In genomic region chr19:39540333-39540673, GRCh38 we compare ENCODE assay signal across 8 cellular contexts. TPM values are rescaled to one million over a fixed set of nuclear protein-coding genes. Genes with fewer than 3 reads are reported as not detected.
DNase-seq lines count a peak whose midpoint lies in the region; TF ChIP-seq lines count a peak whose summit lies in the region.

No MANE protein-coding gene starts in this region.

- H3K27ac ChIP-seq in colonic mucosa (peak overlapping the region; percentile 96), neural progenitor cell (no peak overlapping the region)

- H3K9me3 ChIP-seq in MG63 (no peaks in the 10 kb centered on the region), colonic mucosa (no peaks in the 10 kb centered on the region), neural progenitor cell (ENCODE audit: low read depth) (no peaks in the 10 kb centered on the region)

- peaks cover 25% of the 10 kb centered on the region for H3K4me1 Mint-ChIP-seq in CD14-positive monocyte
- peaks cover 35% of the 10 kb centered on the region for H3K4me1 Mint-ChIP-seq in neural progenitor cell

- peak; percentile 31 for TF ChIP-seq CTCF in CD14-positive monocyte (IDR thresholded peaks at IDR 0.05)
- TF ChIP-seq CTCF in colonic mucosa (IDR thresholded peaks at IDR 0.05): no peak
- TF ChIP-seq CTCF in neural progenitor cell (IDR thresholded peaks at IDR 0.05): no peak
- no peak for TF ChIP-seq CTCF in GM13977 (IDR thresholded peaks at IDR 0.05; ENCODE audit: extremely low read depth, insufficient read depth, missing control alignments)

- H3K27me3 Mint-ChIP-seq in CD14-positive monocyte (ENCODE audit: low read depth in 3 of 3) (peaks cover 0 to 12% (median 9%) of the 10 kb centered on the region in 3 donors), neural progenitor cell (ENCODE audit: insufficient read depth, low read depth) (peaks cover 3% of the 10 kb centered on the region)

- peak overlapping the region; percentile 97 for H2AFZ ChIP-seq in neural progenitor cell (replicated peaks)

- H3K27me3 ChIP-seq in MG63: peaks cover 3% of the 10 kb centered on the region; the same call in 1 of the 2 replicates
- no peaks in the 10 kb centered on the region for H3K27me3 ChIP-seq in colonic mucosa
- no peaks in the 10 kb centered on the region for H3K27me3 ChIP-seq in neural progenitor cell

- H3K9me3 Mint-ChIP-seq in CD14-positive monocyte (peaks cover 0 to 3% (median 0%) of the 10 kb centered on the region in 7 donors), neural progenitor cell (no peaks in the 10 kb centered on the region)

- H4K20me1 ChIP-seq in neural progenitor cell (ENCODE audit: low read depth): peaks cover 17% of the 10 kb centered on the region

- peak overlapping the region; percentile 37 for H3K4me2 ChIP-seq in neural progenitor cell

- H3K79me2 ChIP-seq in neural progenitor cell (ENCODE audit: low read depth): peaks cover 22% of the 10 kb centered on the region

- H3K4me3 ChIP-seq in MG63 (peak overlapping the region; percentile 100), colonic mucosa (no peak overlapping the region), neural progenitor cell (peak overlapping the region; percentile 88)

- peaks cover 3% of the 10 kb centered on the region; the same call in 1 of the 2 replicates for H3K36me3 ChIP-seq in MG63
- H3K36me3 ChIP-seq in colonic mucosa: no peaks in the 10 kb centered on the region
- no peaks in the 10 kb centered on the region for H3K36me3 ChIP-seq in neural progenitor cell

- H3K4me1 ChIP-seq in colonic mucosa (peaks cover 8% of the 10 kb centered on the region), neural progenitor cell (peaks cover 22% of the 10 kb centered on the region)

- peaks cover 3 to 5% of the 10 kb centered on the region in 2 donors for H3K36me3 Mint-ChIP-seq in CD14-positive monocyte
- peaks cover 3% of the 10 kb centered on the region for H3K36me3 Mint-ChIP-seq in neural progenitor cell

- in situ Hi-C loops in GM13977 (cut with MboI; ENCODE audit: low pct_unique_long_range_greater_than_20kb, low sequenced_read_pairs, unreplicated experiment): loop anchor here (5.0 to 25.0 kb wide), 3 partner anchors 122 to 428 kb away; partner anchors contain the start of gene FBL

- intact Hi-C loops in CD14-positive monocyte (cut with micrococcal nuclease) (loop anchor here in 1 of 2 donors (5.0 kb wide), 1 partner anchor 413 kb away; the partner anchor contains the start of gene PAK4), colonic mucosa (cut with DNase I) (no loop called here)

- H3K9ac ChIP-seq in colonic mucosa (ENCODE audit: low read depth in 2 of 2, low read length in 2 of 2) (no peak overlapping the region), neural progenitor cell (no peak overlapping the region)

- H3K27ac Mint-ChIP-seq in CD14-positive monocyte (peak overlapping the region in 4 of 7 donors; percentile 89 to 97 (median 94)), neural progenitor cell (peak overlapping the region; percentile 98)

- peak overlapping the region; percentile 96 for H3K4me3 Mint-ChIP-seq in CD14-positive monocyte
- peak overlapping the region; percentile 97 for H3K4me3 Mint-ChIP-seq in neural progenitor cell

- H3F3A ChIP-seq in neural progenitor cell (ENCODE audit: low read depth): peaks cover 21% of the 10 kb centered on the region

- DNase-seq in CD14-positive monocyte (ENCODE audit: low spot score) (no peak), MG63 (no peak), colonic mucosa (no peak), neural progenitor cell (ENCODE audit: low spot score) (no peak), NCI-H2171 (lab: John Stamatoyannopoulos, UW) (no peak), GM13977 (ENCODE audit: low spot score) (no peak), NCI-H146 (lab: John Stamatoyannopoulos, UW) (no peak), RKO (ENCODE audit: low spot score) (no peak)

RNA-seq across cellular contexts. Expression of gene EID2, which starts 0.3 kb away (rescaled TPM):
- polyA plus RNA-seq in CD14-positive monocyte: 10 to 100 TPM; 12.5 to 20.4 TPM
- total RNA-seq in MG63 (2014; rRNA removed; shearing (Covaris generic); ENCODE audit: low replicate concordance): 15.3 and 17.5 TPM in 2 replicates
- total RNA-seq in colonic mucosa (10 to 100 TPM; 11.4 to 11.9 TPM), neural progenitor cell (ENCODE audit: low replicate concordance) (20.0 and 23.5 TPM in 2 replicates)

RNA-seq across cellular contexts. Expression of gene EID2B, which starts 7.7 kb away (rescaled TPM):
- 1 to 10 TPM; 2.4 to 2.6 TPM for polyA plus RNA-seq in CD14-positive monocyte
- 4.0 and 5.5 TPM in 2 replicates for total RNA-seq in MG63 (2014; rRNA removed; shearing (Covaris generic); ENCODE audit: low replicate concordance)
- total RNA-seq in colonic mucosa (under 1 TPM; 0.22 to 0.56 TPM), neural progenitor cell (ENCODE audit: low replicate concordance) (10.1 and 11.1 TPM in 2 replicates)

RNA-seq across cellular contexts. Expression of gene SELENOV, which starts 25.4 kb away (rescaled TPM):
- not detected for polyA plus RNA-seq in CD14-positive monocyte
- not detected in 2 replicates for total RNA-seq in MG63 (2014; rRNA removed; shearing (Covaris generic); ENCODE audit: low replicate concordance)
- total RNA-seq in colonic mucosa (not detected), neural progenitor cell (ENCODE audit: low replicate concordance) (0.73 and 6.2 TPM in 2 replicates)

RNA-seq across cellular contexts. Expression of gene DLL3, which starts 41.6 kb away (rescaled TPM):
- not detected for polyA plus RNA-seq in CD14-positive monocyte
- 1.7 and 5.6 TPM in 2 replicates for total RNA-seq in MG63 (2014; rRNA removed; shearing (Covaris generic); ENCODE audit: low replicate concordance)
- total RNA-seq in colonic mucosa (not detected), neural progenitor cell (ENCODE audit: low replicate concordance) (0.37 and 2.8 TPM in 2 replicates)

RNA-seq across cellular contexts. Expression of gene TIMM50, which starts 59.7 kb away (rescaled TPM):
- polyA plus RNA-seq in CD14-positive monocyte: 10 to 100 TPM; 43.8 to 54.6 TPM
- 166 and 218 TPM in 2 replicates for total RNA-seq in MG63 (2014; rRNA removed; shearing (Covaris generic); ENCODE audit: low replicate concordance)
- total RNA-seq in colonic mucosa (10 to 100 TPM; 45.7 to 83.9 TPM), neural progenitor cell (ENCODE audit: low replicate concordance) (39.9 and 79.3 TPM in 2 replicates)
